ENCODE assay signal across 20 cellular contexts in the genomic region with DNA sequence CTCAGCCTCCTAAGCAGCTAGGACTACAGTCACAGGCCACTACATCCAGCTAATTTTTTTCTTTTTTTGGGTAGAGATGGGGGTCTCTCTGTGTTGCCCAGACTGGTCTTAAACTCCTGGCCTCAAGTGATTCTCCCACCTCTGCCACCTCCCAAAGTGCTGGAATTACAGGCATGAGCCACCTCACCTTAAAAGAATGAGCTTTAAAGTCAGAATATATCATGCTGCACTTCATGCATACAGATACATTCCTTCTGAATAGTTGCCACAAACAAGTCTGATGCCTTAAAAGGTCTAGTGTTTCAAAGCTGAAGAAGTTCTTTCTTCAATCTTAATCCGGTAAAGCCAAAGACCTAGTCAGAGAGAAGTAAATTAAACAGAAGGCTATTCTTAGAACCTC. TPM values are rescaled to one million over a fixed set of nuclear protein-coding genes. Genes with fewer than 3 reads are reported as not detected.
DNase-seq lines count a peak whose midpoint lies in the region; ATAC-seq, FAIRE-seq and TF ChIP-seq lines count a peak whose summit lies in the region.
"Had no signal": no experiment of that assay in that cellular context is flagged by ENCODE, and none has a peak within 500 bp of the region (broad histone marks: within the 10 kb centered on the region; RNA-seq: fewer than 3 reads in every experiment).

No MANE protein-coding gene starts in this region.

- DNase-seq in SW 1271 (lab: John Stamatoyannopoulos, UW) = peak; percentile 1 to 5
- peak; percentile 39 for DNase-seq in fibroblast of peridontal ligament (ENCODE audit: extremely low read depth)
- no peak for DNase-seq in osteocyte (ENCODE audit: extremely low spot score, unreplicated experiment)
- no peak for DNase-seq in DMS79 treated with DMSO at 0.1 percent for 48 hours (lab: John Stamatoyannopoulos, UW)
- DNase-seq in endothelial cell (ENCODE audit: low spot score) = no peak
- DNase-seq: activated effector memory CD4-positive, alpha-beta T cell treated with anti-CD3 and anti-CD28 coated beads, Interleukin-2, amount 50 U/mL, for 16 hours; DND-41; effector memory CD4-positive, alpha-beta T cell; gastrocnemius medialis; mammary epithelial cell; MM.1S; NCI-H187 treated with DMSO at 0.1 percent for 48 hours; NCI-H69; retina had no signal

- H3K4me3 Mint-ChIP-seq in osteocyte (ENCODE audit: unreplicated experiment) (no peak overlapping the region), endothelial cell (ENCODE audit: unreplicated experiment) (no peak overlapping the region)
- H3K4me3 Mint-ChIP-seq: brain; neural crest cell; T-helper 1 cell treated with Interleukin-12 subunit alpha and Interleukin-12 subunit beta and Interleukin-4 antibody, amounts not matched to agents 30 μg/mL and 1 μg/mL, for 36 hours had no signal

- peak; percentile 91 for FAIRE-seq in G401.6 (lab: Jason Lieb, UNC)

- TF ChIP-seq CTCF in osteocyte (IDR thresholded peaks at IDR 0.05) = no peak
- no peak for TF ChIP-seq CTCF in endothelial cell (IDR thresholded peaks at IDR 0.05; ENCODE audit: unreplicated experiment)

- H3K36me3 Mint-ChIP-seq in osteocyte (ENCODE audit: unreplicated experiment) = peaks cover 6% of the 10 kb centered on the region
- peaks cover 2% of the 10 kb centered on the region for H3K36me3 Mint-ChIP-seq in endothelial cell (ENCODE audit: low read depth, unreplicated experiment)

- ATAC-seq in HG03159 (IDR thresholded peaks at IDR 0.05; ENCODE audit: unreplicated experiment) (no peak), HG03571 (IDR thresholded peaks at IDR 0.05; ENCODE audit: unreplicated experiment) (no peak)
- ATAC-seq: gastrocnemius medialis had no signal

- H3K4me1 Mint-ChIP-seq in osteocyte (ENCODE audit: unreplicated experiment) (peaks cover 7% of the 10 kb centered on the region), endothelial cell (ENCODE audit: unreplicated experiment) (no peaks in the 10 kb centered on the region)

- H3K27me3 Mint-ChIP-seq in osteocyte (ENCODE audit: unreplicated experiment) (no peaks in the 10 kb centered on the region), endothelial cell (ENCODE audit: unreplicated experiment) (no peaks in the 10 kb centered on the region)
- H3K27me3 Mint-ChIP-seq: brain had no signal

- peak overlapping the region; percentile 31 for H3K27ac Mint-ChIP-seq in osteocyte (ENCODE audit: unreplicated experiment)
- no peak overlapping the region for H3K27ac Mint-ChIP-seq in endothelial cell (ENCODE audit: unreplicated experiment)
- H3K27ac Mint-ChIP-seq: T-helper 1 cell treated with Interleukin-12 subunit alpha and Interleukin-12 subunit beta and Interleukin-4 antibody, amounts not matched to agents 30 μg/mL and 1 μg/mL, for 36 hours had no signal

- H3K9me3 Mint-ChIP-seq in osteocyte (ENCODE audit: unreplicated experiment) (no peaks in the 10 kb centered on the region), endothelial cell (ENCODE audit: unreplicated experiment) (no peaks in the 10 kb centered on the region)
- H3K9me3 Mint-ChIP-seq: brain; neural crest cell; T-helper 1 cell treated with Interleukin-12 subunit alpha and Interleukin-12 subunit beta and Interleukin-4 antibody, amounts not matched to agents 30 μg/mL and 1 μg/mL, for 36 hours had no signal

RNA-seq across cellular contexts. Expression of a gene that starts 23.8 kb away (rescaled TPM):
- total RNA-seq in osteocyte (10.3 and 11.8 TPM in 2 replicates), endothelial cell (ENCODE audit: unreplicated experiment) (3.6 TPM)

RNA-seq across cellular contexts. Expression of a gene that starts 48.4 kb away (rescaled TPM):
- total RNA-seq in osteocyte (8.5 and 9.5 TPM in 2 replicates), endothelial cell (ENCODE audit: unreplicated experiment) (14.0 TPM)

Comparison
In these comparisons a context has a peak if more than half of its experiments do, and no peak if none do; other contexts are left out.
1. DNase-seq: peak in SW 1271 (2 of 2) and fibroblast of peridontal ligament (single experiment); none in osteocyte (single experiment), DMS79 treated with DMSO at 0.1 percent for 48 hours (single experiment) and endothelial cell (single experiment).